11 cellular contexts compared by ENCODE assay signal in the genomic region with DNA sequence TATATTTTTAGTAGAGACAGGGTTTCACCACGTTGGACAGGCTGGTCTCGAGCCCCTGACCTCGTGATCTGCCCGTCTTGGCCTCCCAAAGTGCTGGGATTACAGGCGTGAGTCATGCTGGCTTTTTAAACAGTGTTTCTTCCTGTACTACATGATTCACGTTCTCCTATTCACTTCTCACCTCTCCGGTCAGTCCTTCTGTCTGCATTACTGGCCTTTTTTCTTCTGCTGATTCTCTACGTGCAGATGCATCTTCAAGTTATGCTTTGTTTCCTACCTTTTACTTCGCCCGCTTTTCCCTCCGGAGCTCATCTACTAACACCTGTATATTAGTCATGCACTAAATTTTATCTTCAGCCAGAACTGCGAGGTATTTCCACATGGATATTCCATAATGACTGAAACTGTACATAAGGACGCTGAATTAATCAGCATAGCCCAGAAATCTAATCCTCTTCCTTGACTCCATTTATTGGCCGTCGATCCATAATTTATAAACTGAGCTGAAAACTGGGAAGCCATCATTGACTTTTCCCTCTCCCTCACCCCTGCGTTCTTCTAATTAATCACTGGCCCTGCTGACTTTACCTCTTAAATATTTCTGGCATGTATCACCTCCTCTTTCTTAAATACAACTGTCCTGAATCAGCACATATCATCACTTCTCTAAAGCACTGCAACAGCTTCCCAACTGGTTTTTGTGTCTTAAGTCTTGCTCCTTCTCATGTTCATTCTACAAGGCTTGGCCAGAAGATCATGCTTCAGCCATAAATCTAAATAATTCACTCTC.
DNase-seq lines count a peak whose midpoint lies in the region; TF ChIP-seq lines count a peak whose summit lies in the region.
"Had no signal": no experiment of that assay in that cellular context is flagged by ENCODE, and none has a peak within 500 bp of the region (broad histone marks: within the 10 kb centered on the region; RNA-seq: fewer than 3 reads in every experiment).

No MANE protein-coding gene starts in this region.

- H3K27me3 ChIP-seq in tibial artery, result no peaks in the 10 kb centered on the region
- H3K27me3 ChIP-seq in A673 (replicated peaks; ENCODE audit: insufficient read depth, low read depth, low read length, poor library complexity), result no peaks in the 10 kb centered on the region
- H3K27me3 ChIP-seq: tibial nerve had no signal

- DNase-seq in AG08395 (ENCODE audit: low spot score), result peak; percentile 7
- DNase-seq in LHCN-M2 (ENCODE audit: low read depth), result peak; percentile 73
- DNase-seq in astrocyte of the spinal cord (ENCODE audit: low read depth, low spot score), result peak; percentile 53
- DNase-seq in kidney tubule cell (ENCODE audit: low spot score), result peak; percentile 74
- no peak for DNase-seq in tibial artery
- no peak for DNase-seq in A673 (ENCODE audit: low spot score)
- DNase-seq in stimulated activated CD4-positive, alpha-beta T cell treated with anti-CD3 and anti-CD28 coated beads, Interleukin-4, amount 100 ng/mL, for 1 hour, result no peak
- no peak for DNase-seq in cerebellar cortex (ENCODE audit: low spot score)
- DNase-seq: left colon, NCI-H345 had no signal

- H3K4me3 ChIP-seq in astrocyte of the spinal cord (ENCODE audit: low read depth, low read length) (no peak overlapping the region), tibial artery (no peak overlapping the region), A673 (ENCODE audit: low read depth, low read length, poor library complexity, severe bottlenecking) (no peak overlapping the region)
- H3K4me3 ChIP-seq: tibial nerve had no signal

- H3K4me1 ChIP-seq in tibial artery (no peaks in the 10 kb centered on the region), A673 (ENCODE audit: insufficient read depth, low read length, poor library complexity, severe bottlenecking) (no peaks in the 10 kb centered on the region)

- intact Hi-C loops in tibial artery (cut with DNase I; ENCODE audit: low total_unique reads) (no loop called here), A673 (cut with micrococcal nuclease; ENCODE audit: unreplicated experiment) (no loop called here)

- BruUV-seq in A673 (replicated peaks; lab: Mats Ljungman, UMichigan), result no TSS peak

- H3K9me3 ChIP-seq in tibial artery, result no peaks in the 10 kb centered on the region
- no peaks in the 10 kb centered on the region for H3K9me3 ChIP-seq in A673 (ENCODE audit: low read depth, low read length, poor library complexity, severe bottlenecking)
- H3K9me3 ChIP-seq: tibial nerve had no signal

- in situ Hi-C loops in astrocyte of the spinal cord (cut with HindIII; ENCODE audit: low sequenced_read_pairs), result no loop called here

- CTCF ChIA-PET in A673 (lab: Charles Lee), result no interaction called here

- H3K36me3 ChIP-seq in tibial artery, result no peaks in the 10 kb centered on the region
- H3K36me3 ChIP-seq in A673 (ENCODE audit: insufficient read depth, low read length, poor library complexity, severe bottlenecking), result no peaks in the 10 kb centered on the region
- H3K36me3 ChIP-seq: tibial nerve had no signal

- TF ChIP-seq CTCF in astrocyte of the spinal cord (IDR thresholded peaks at IDR 0.05; ENCODE audit: low read depth, low read length) (no peak), tibial artery (IDR thresholded peaks at IDR 0.05) (no peak), A673 (conservative IDR thresholded peaks at IDR 0.05; ENCODE audit: low read depth, low read length) (no peak)

- H3K27ac ChIP-seq in tibial artery (no peak overlapping the region), A673 (ENCODE audit: low read depth, low read length, poor library complexity, severe bottlenecking) (no peak overlapping the region)
- H3K27ac ChIP-seq: tibial nerve had no signal

- POLR2A ChIA-PET in A673 (lab: Charles Lee; ENCODE audit: low non-redundant PET), result no interaction called here

Comparison
In these comparisons a context has a peak if more than half of its experiments do, and no peak if none do; other contexts are left out.
1. DNase-seq: peak in AG08395 (single experiment), LHCN-M2 (single experiment), astrocyte of the spinal cord (single experiment) and kidney tubule cell (single experiment); none in tibial artery (0 of 2), A673 (single experiment), stimulated activated CD4-positive, alpha-beta T cell treated with anti-CD3 and anti-CD28 coated beads, Interleukin-4, amount 100 ng/mL, for 1 hour (single experiment) and cerebellar cortex (single experiment).